Comparison of ENCODE assay signal across 21 cellular contexts in the genomic region with DNA sequence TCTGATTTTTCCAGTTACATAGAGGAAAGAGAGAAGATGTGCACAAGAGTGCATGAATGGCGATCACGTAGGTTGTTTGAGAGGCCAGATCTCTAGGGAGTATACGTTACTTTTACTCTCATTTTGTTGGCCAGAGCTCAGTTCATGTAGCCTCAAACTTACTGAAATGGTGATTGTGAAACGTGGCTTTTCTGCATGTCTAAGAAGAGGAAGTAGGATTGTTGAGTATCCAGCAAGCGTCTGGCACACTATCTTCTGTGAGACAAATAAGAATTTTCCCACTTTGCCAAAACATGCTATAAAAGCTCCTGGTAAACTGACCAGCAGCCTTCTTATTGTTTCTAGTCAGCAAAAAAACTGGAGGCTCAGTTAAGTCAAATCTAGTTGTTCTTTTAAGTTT.
A peak's percentile ranks its signal among the peaks of the same experiment; 100 is the strongest.
DNase-seq lines count a peak whose midpoint lies in the region; ATAC-seq and TF ChIP-seq lines count a peak whose summit lies in the region.
"Had no signal": no experiment of that assay in that cellular context is flagged by ENCODE, and none has a peak within 500 bp of the region (broad histone marks: within the 10 kb centered on the region; RNA-seq: fewer than 3 reads in every experiment).

No MANE protein-coding gene starts in this region.

- DNase-seq in KG1 (lab: John Stamatoyannopoulos, UW) (peak; percentile 1), NOMO-1 (lab: John Stamatoyannopoulos, UW; ENCODE audit: unreplicated experiment in 2 of 2) (peak; percentile 16 to 70), SKM-1 treated with dmso at 0.1 percent for 144 hours (lab: John Stamatoyannopoulos, UW; ENCODE audit: unreplicated experiment) (peak; percentile 86), hippocampal formation (lab: John Stamatoyannopoulos, UW) (no peak), DMS 273 treated with DMSO at 0.1 percent for 48 hours (lab: John Stamatoyannopoulos, UW) (no peak), NCI-H1417 treated with DMSO at 0.1 percent for 48 hours (lab: John Stamatoyannopoulos, UW) (no peak)
- DNase-seq: DND-41; GOT3; HCEC 1CT; NCI-H1092; NCI-H1436 treated with DMSO at 0.1 percent for 48 hours; NCI-H1930; NCI-H69; NK-92 treated with Interleukin-12 subunit alpha and Interleukin-12 subunit beta, amount 100 ng/mL, for 24 hours; SHP77 treated with DMSO at 0.1 percent for 48 hours; T1000 had no signal

- no peak for TF ChIP-seq CTCF in 22Rv1 (IDR thresholded peaks at IDR 0.05)

- H3K27ac ChIP-seq in 22Rv1, result peak overlapping the region; percentile 25; the same call in 1 of the 2 replicates
- H3K27ac ChIP-seq: KMS-11, RWPE1 had no signal

- ATAC-seq in GM19328 (IDR thresholded peaks at IDR 0.05; ENCODE audit: unreplicated experiment), result no peak
- ATAC-seq: GM12878 had no signal

Comparison
In these comparisons a context has a peak if more than half of its experiments do, and no peak if none do; other contexts are left out.
1. DNase-seq: peak in KG1 (single experiment), NOMO-1 (2 of 2) and SKM-1 treated with dmso at 0.1 percent for 144 hours (single experiment); none in hippocampal formation (0 of 2), DMS 273 treated with DMSO at 0.1 percent for 48 hours (single experiment) and NCI-H1417 treated with DMSO at 0.1 percent for 48 hours (single experiment).